Comparison of ENCODE assay signal across 18 cellular contexts in genomic region chr10:125882596-125882995, GRCh38. TPM values are rescaled to one million over a fixed set of nuclear protein-coding genes. Genes with fewer than 3 reads are reported as not detected.
"Had no signal": no experiment of that assay in that cellular context is flagged by ENCODE, and none has a peak within 500 bp of the region (broad histone marks: within the 10 kb centered on the region; RNA-seq: fewer than 3 reads in every experiment).

No MANE protein-coding gene starts in this region.

- FAIRE-seq: keratinocyte had no signal

- H3K27ac ChIP-seq: foreskin keratinocyte, prostate gland, stomach, thoracic aorta had no signal

- H3K4me3 Mint-ChIP-seq: activated naive CD8-positive, alpha-beta T cell; central memory CD8-positive, alpha-beta T cell; dendritic cell treated with granulocyte-macrophage colony-stimulating factor and Interleukin-4, amounts not matched to agents 40 ng/mL and 50 ng/mL, for 4 days; endodermal cell; natural killer cell had no signal

- H3K27ac Mint-ChIP-seq: activated naive CD8-positive, alpha-beta T cell; dendritic cell treated with granulocyte-macrophage colony-stimulating factor and Interleukin-4, amounts not matched to agents 40 ng/mL and 50 ng/mL, for 4 days; endodermal cell; natural killer cell had no signal

- DNase-seq: activated CD4-positive, alpha-beta T cell treated with anti-CD3 and anti-CD28 coated beads, Interleukin-2, amount 50 U/mL, for 4 hours; activated effector memory CD4-positive, alpha-beta T cell treated with anti-CD3 and anti-CD28 coated beads, Interleukin-2, amount 50 U/mL, for 16 hours; activated T-cell treated with anti-CD3 and anti-CD28 coated beads, Interleukin-2, amount 50 U/mL, for 1 hour; anterior cingulate cortex; endodermal cell; foreskin keratinocyte; midbrain; natural killer cell; occipital lobe; stimulated activated CD4-positive, alpha-beta T cell treated with anti-CD3 and anti-CD28 coated beads, Interleukin-4, amount 100 ng/mL, for 4 hours; stomach; SW 1271 had no signal

- H3K9me3 Mint-ChIP-seq: central memory CD8-positive, alpha-beta T cell; dendritic cell treated with granulocyte-macrophage colony-stimulating factor and Interleukin-4, amounts not matched to agents 40 ng/mL and 50 ng/mL, for 4 days; natural killer cell had no signal

- H3K27me3 Mint-ChIP-seq: activated naive CD8-positive, alpha-beta T cell; dendritic cell treated with granulocyte-macrophage colony-stimulating factor and Interleukin-4, amounts not matched to agents 40 ng/mL and 50 ng/mL, for 4 days had no signal

- H3K4me1 Mint-ChIP-seq: central memory CD8-positive, alpha-beta T cell; natural killer cell had no signal

RNA-seq across cellular contexts. Expression of gene FANK1, which starts 13.8 kb away (rescaled TPM):
- total RNA-seq: natural killer cell, thoracic aorta had no signal
